In the genomic region with DNA sequence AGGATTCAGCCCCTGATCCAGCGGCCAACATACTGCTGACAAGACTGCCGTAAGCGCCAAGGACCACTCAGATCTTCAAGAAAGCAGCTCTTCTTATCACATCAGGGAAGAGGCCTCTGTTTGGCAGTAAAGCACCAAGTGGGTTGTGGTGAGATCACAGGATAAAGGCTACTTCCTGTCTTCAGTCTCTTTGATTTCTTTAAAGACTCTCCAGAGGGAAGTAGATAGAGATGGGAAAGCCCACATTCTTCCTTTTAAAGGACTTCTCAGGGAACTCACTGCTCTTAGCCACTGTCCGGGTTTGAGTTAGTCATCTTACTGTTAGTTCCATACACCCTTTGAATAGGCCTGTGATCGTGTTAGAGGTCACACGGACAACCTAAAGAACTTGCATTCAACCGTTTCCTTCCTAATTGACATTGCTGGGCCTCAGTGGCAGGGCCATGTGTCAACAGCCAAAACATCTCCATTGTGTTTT, we compare ENCODE assay signal across 10 cellular contexts. TPM values are rescaled to one million over a fixed set of nuclear protein-coding genes. Genes with fewer than 3 reads are reported as not detected.
DNase-seq lines count a peak whose midpoint lies in the region; ATAC-seq lines count a peak whose summit lies in the region.
"Had no signal": no experiment of that assay in that cellular context is flagged by ENCODE, and none has a peak within 500 bp of the region (broad histone marks: within the 10 kb centered on the region; RNA-seq: fewer than 3 reads in every experiment).

No MANE protein-coding gene starts in this region.

- no peak overlapping the region for H3K4me3 Mint-ChIP-seq in activated CD4-positive, alpha-beta T cell treated with anti-CD3 and anti-CD28 coated beads for 36 hours
- no peak overlapping the region for H3K4me3 Mint-ChIP-seq in activated CD4-positive, alpha-beta memory T cell treated with anti-CD3 and anti-CD28 coated beads for 36 hours

- no peaks in the 10 kb centered on the region for H3K36me3 Mint-ChIP-seq in activated CD4-positive, alpha-beta T cell treated with anti-CD3 and anti-CD28 coated beads for 36 hours (ENCODE audit: low read depth)
- no peaks in the 10 kb centered on the region for H3K36me3 Mint-ChIP-seq in activated CD4-positive, alpha-beta memory T cell treated with anti-CD3 and anti-CD28 coated beads for 36 hours

- H3K4me1 Mint-ChIP-seq in activated CD4-positive, alpha-beta T cell treated with anti-CD3 and anti-CD28 coated beads for 36 hours: peaks cover 35% of the 10 kb centered on the region
- peaks cover 28% of the 10 kb centered on the region for H3K4me1 Mint-ChIP-seq in activated CD4-positive, alpha-beta memory T cell treated with anti-CD3 and anti-CD28 coated beads for 36 hours (ENCODE audit: low read depth)

- no peaks in the 10 kb centered on the region for H3K9me3 Mint-ChIP-seq in activated CD4-positive, alpha-beta T cell treated with anti-CD3 and anti-CD28 coated beads for 36 hours (ENCODE audit: low read depth)
- H3K9me3 Mint-ChIP-seq in activated CD4-positive, alpha-beta memory T cell treated with anti-CD3 and anti-CD28 coated beads for 36 hours: no peaks in the 10 kb centered on the region

- peaks cover 1% of the 10 kb centered on the region for H3K27me3 Mint-ChIP-seq in activated CD4-positive, alpha-beta T cell treated with anti-CD3 and anti-CD28 coated beads for 36 hours
- H3K27me3 Mint-ChIP-seq in activated CD4-positive, alpha-beta memory T cell treated with anti-CD3 and anti-CD28 coated beads for 36 hours: no peaks in the 10 kb centered on the region

- peak; percentile 69 for ATAC-seq in activated CD4-positive, alpha-beta T cell treated with anti-CD3 and anti-CD28 coated beads for 36 hours
- no peak for ATAC-seq in GM21528 (IDR thresholded peaks at IDR 0.05; ENCODE audit: low FRiP score, unreplicated experiment)
- ATAC-seq: A549 had no signal

- intact Hi-C loops in activated CD4-positive, alpha-beta T cell treated with anti-CD3 and anti-CD28 coated beads for 36 hours (cut with DNase I, micrococcal nuclease): loop anchor here in 1 of 2 experiments (2.0 kb wide), 2 partner anchors 47 to 71 kb away; partner anchors contain the start of gene POMP
- intact Hi-C loops in activated CD4-positive, alpha-beta memory T cell treated with anti-CD3 and anti-CD28 coated beads for 36 hours (cut with micrococcal nuclease): loop anchor here (1.0 kb wide), 1 partner anchor 71 kb away; no protein-coding TSS in a partner anchor

- CTCF ChIA-PET in activated CD4-positive, alpha-beta T cell treated with anti-CD3 and anti-CD28 coated beads for 36 hours (lab: Charles Lee): no interaction called here
- CTCF ChIA-PET in activated CD4-positive, alpha-beta memory T cell treated with anti-CD3 and anti-CD28 coated beads for 36 hours (lab: Charles Lee): no interaction called here

- H3K27ac Mint-ChIP-seq in activated CD4-positive, alpha-beta T cell treated with anti-CD3 and anti-CD28 coated beads for 36 hours: peak overlapping the region; percentile 82
- peak overlapping the region; percentile 70 for H3K27ac Mint-ChIP-seq in activated CD4-positive, alpha-beta memory T cell treated with anti-CD3 and anti-CD28 coated beads for 36 hours

- POLR2A ChIA-PET in activated CD4-positive, alpha-beta T cell treated with anti-CD3 and anti-CD28 coated beads for 36 hours (lab: Charles Lee): interaction anchor here (0.6 kb wide), 2 partner anchors 50 to 745 kb away, joined by 3 read pairs; no protein-coding TSS in a partner anchor
- POLR2A ChIA-PET in activated CD4-positive, alpha-beta memory T cell treated with anti-CD3 and anti-CD28 coated beads for 36 hours (lab: Charles Lee): interaction anchor here (0.8 to 1.1 kb wide), 2 partner anchors 47 to 61 kb away, joined by 4 to 5 read pairs; partner anchors contain the start of gene POMP

- DNase-seq in activated CD4-positive, alpha-beta T cell treated with anti-CD3 and anti-CD28 coated beads for 36 hours: peak; percentile 24
- no peak for DNase-seq in activated CD4-positive, alpha-beta T cell treated with anti-CD3 and anti-CD28 coated beads for 1 hour
- peak; percentile 12 for DNase-seq in KG1 (lab: John Stamatoyannopoulos, UW)
- DNase-seq in activated CD4-positive, alpha-beta memory T cell treated with anti-CD3 and anti-CD28 coated beads for 36 hours: peak; percentile 30
- DNase-seq in medulla oblongata (ENCODE audit: extremely low spot score): peak; percentile 68
- no peak for DNase-seq in LoVo (ENCODE audit: low spot score)
- DNase-seq in inferior parietal cortex (ENCODE audit: extremely low spot score): no peak
- DNase-seq: SW 1271 had no signal

RNA-seq across cellular contexts. Expression of gene POMP, which starts 47.2 kb away (rescaled TPM):
- 100 to 1,000 TPM; 107 to 132 TPM for total RNA-seq in activated CD4-positive, alpha-beta T cell treated with anti-CD3 and anti-CD28 coated beads for 36 hours
- 100 to 1,000 TPM; 123 to 125 TPM for total RNA-seq in activated CD4-positive, alpha-beta memory T cell treated with anti-CD3 and anti-CD28 coated beads for 36 hours

Comparison
In these comparisons a context has a peak if more than half of its experiments do, and no peak if none do; other contexts are left out.
1. DNase-seq: peak in activated CD4-positive, alpha-beta T cell treated with anti-CD3 and anti-CD28 coated beads for 36 hours (single experiment), KG1 (single experiment), activated CD4-positive, alpha-beta memory T cell treated with anti-CD3 and anti-CD28 coated beads for 36 hours (single experiment) and medulla oblongata (single experiment); none in activated CD4-positive, alpha-beta T cell treated with anti-CD3 and anti-CD28 coated beads for 1 hour (single experiment), LoVo (single experiment) and inferior parietal cortex (single experiment).